In genomic region chr4:82360298-82361177, GRCh38 we compare ENCODE assay signal across 8 cellular contexts. TPM values are rescaled to one million over a fixed set of nuclear protein-coding genes. Genes with fewer than 3 reads are reported as not detected.
DNase-seq lines count a peak whose midpoint lies in the region; ATAC-seq, FAIRE-seq and TF ChIP-seq lines count a peak whose summit lies in the region.

No MANE protein-coding gene starts in this region.

- intact Hi-C loops in PC-3 (cut with micrococcal nuclease) (loop anchor here (5.0 kb wide), 1 partner anchor 73 kb away; no protein-coding TSS in a partner anchor), colonic mucosa (cut with DNase I) (loop anchor here (10.0 kb wide), 1 partner anchor 76 kb away; no protein-coding TSS in a partner anchor)

- H3K14ac ChIP-seq in mesenchymal stem cell (ENCODE audit: low read length in 2 of 2): no peak overlapping the region

- no peaks in the 10 kb centered on the region for H3K9me3 ChIP-seq in PC-3 (ENCODE audit: low read length)
- no peaks in the 10 kb centered on the region for H3K9me3 ChIP-seq in colonic mucosa
- H3K9me3 ChIP-seq in mesenchymal stem cell (ENCODE audit: control insufficient read depth, low read length): no peaks in the 10 kb centered on the region

- H4K8ac ChIP-seq in mesenchymal stem cell (ENCODE audit: low read length): no peak overlapping the region

- POLR2A ChIA-PET in AG04449 (lab: Yijun Ruan, JAX): interaction anchor here (1.0 to 1.2 kb wide), 2 partner anchors 14 to 69 kb away, joined by 3 read pairs; no protein-coding TSS in a partner anchor
- POLR2A ChIA-PET in PC-3 (lab: Charles Lee; ENCODE audit: unreplicated experiment): interaction anchor here (0.6 kb wide), 1 partner anchor 64 kb away, joined by 8 read pairs; no protein-coding TSS in a partner anchor

- H4K91ac ChIP-seq in mesenchymal stem cell (ENCODE audit: low read length): no peak overlapping the region

- H3K4me2 ChIP-seq in PC-3 (ENCODE audit: low read length): no peak overlapping the region
- H3K4me2 ChIP-seq in mesenchymal stem cell (ENCODE audit: low read length, poor library complexity, severe bottlenecking): no peak overlapping the region

- H3K9ac ChIP-seq in PC-3 (ENCODE audit: low read length): no peak overlapping the region
- H3K9ac ChIP-seq in colonic mucosa (ENCODE audit: low read depth in 2 of 2, low read length in 2 of 2): no peak overlapping the region
- peak overlapping the region; percentile 44 for H3K9ac ChIP-seq in mesenchymal stem cell (ENCODE audit: low read length)

- no peak overlapping the region for H3K18ac ChIP-seq in mesenchymal stem cell (ENCODE audit: low read depth in 1 of 2, low read length in 2 of 2)

- H3K23ac ChIP-seq in mesenchymal stem cell (ENCODE audit: low read length in 2 of 2): no peak overlapping the region

- no peaks in the 10 kb centered on the region for H3F3A ChIP-seq in PC-3 (ENCODE audit: low read length, unreplicated experiment)

- peaks cover 42% of the 10 kb centered on the region for H3K36me3 ChIP-seq in PC-3 (ENCODE audit: low read depth, low read length)
- peaks cover 15% of the 10 kb centered on the region for H3K36me3 ChIP-seq in colonic mucosa
- peaks cover 3 to 38% of the 10 kb centered on the region in 2 experiments for H3K36me3 ChIP-seq in mesenchymal stem cell (ENCODE audit: control insufficient read depth in 1 of 2, insufficient read depth in 2 of 2, low read depth in 1 of 2, low read length in 2 of 2)

- DNase-seq in AG04449 (ENCODE audit: low read depth, low spot score) (no peak), PC-3 (peak; percentile 40), colonic mucosa (no peak), mesenchymal stem cell (peak; percentile 70), RCC 7860 (ENCODE audit: low spot score) (no peak)

- no peak overlapping the region for H2BK15ac ChIP-seq in mesenchymal stem cell (ENCODE audit: low read depth, poor library complexity, severe bottlenecking)

- no peaks in the 10 kb centered on the region for H3K79me1 ChIP-seq in mesenchymal stem cell (replicated peaks; ENCODE audit: low read length, poor library complexity, severe bottlenecking)

- CTCF ChIA-PET in AG04449 (lab: Yijun Ruan, JAX): interaction anchor here (1.0 to 3.7 kb wide), 10 partner anchors 8 to 893 kb away, joined by 3 to 41 read pairs (median 4); no protein-coding TSS in a partner anchor
- CTCF ChIA-PET in PC-3 (lab: Charles Lee): interaction anchor here (0.6 to 1.6 kb wide), 2 partner anchors 9 to 378 kb away, joined by 3 read pairs; no protein-coding TSS in a partner anchor

- no peak overlapping the region for H2BK5ac ChIP-seq in mesenchymal stem cell (ENCODE audit: low read depth, low read length, poor library complexity, severe bottlenecking)

- H3K27ac ChIP-seq in PC-3 (ENCODE audit: low read length) (no peak overlapping the region), colonic mucosa (no peak overlapping the region), mesenchymal stem cell (ENCODE audit: low read length, poor library complexity, severe bottlenecking) (no peak overlapping the region)

- no peak overlapping the region for H2AFZ ChIP-seq in PC-3 (ENCODE audit: low read length)
- H2AFZ ChIP-seq in mesenchymal stem cell (ENCODE audit: low read depth, low read length): no peak overlapping the region

- BruUV-seq in PC-3 (replicated peaks; lab: Mats Ljungman, UMichigan): no TSS peak

- FAIRE-seq in RCC 7860 (lab: Jason Lieb, UNC): no peak

- H3K4me1 ChIP-seq in PC-3 (ENCODE audit: insufficient read depth, low read length) (no peaks in the 10 kb centered on the region), colonic mucosa (peaks cover 11% of the 10 kb centered on the region), mesenchymal stem cell (ENCODE audit: control insufficient read depth, insufficient read depth, low read depth, low read length) (peaks cover 8% of the 10 kb centered on the region)

- H2BK120ac ChIP-seq in mesenchymal stem cell (ENCODE audit: low read depth, low read length): no peak overlapping the region

- H3K27me3 ChIP-seq in PC-3 (ENCODE audit: low read length) (no peaks in the 10 kb centered on the region), colonic mucosa (no peaks in the 10 kb centered on the region), mesenchymal stem cell (ENCODE audit: control insufficient read depth in 1 of 2, insufficient read depth in 1 of 2, low read length in 2 of 2) (no peaks in the 10 kb centered on the region)

- no peak overlapping the region for H2BK12ac ChIP-seq in mesenchymal stem cell (ENCODE audit: low read length in 2 of 2)

- H3K79me2 ChIP-seq in PC-3 (ENCODE audit: low read length): peaks cover 99% of the 10 kb centered on the region

- peaks cover 97% of the 10 kb centered on the region for H4K20me1 ChIP-seq in PC-3 (ENCODE audit: low read length)

- 96% methylated on average over 2 of the region's 4 CpGs for WGBS in mesenchymal stem cell

- TF ChIP-seq CTCF in AG04449 (IDR thresholded peaks at IDR 0.05; ENCODE audit: insufficient read depth, low read length, missing control alignments): peak; percentile 39
- peak; percentile 54 for TF ChIP-seq CTCF in GM12872 (IDR thresholded peaks at IDR 0.05; ENCODE audit: insufficient read depth, low read depth, low read length)
- peak; percentile 63 for TF ChIP-seq CTCF in PC-3 (conservative IDR thresholded peaks at IDR 0.05; ENCODE audit: low read depth, low read length)
- TF ChIP-seq CTCF in colonic mucosa (IDR thresholded peaks at IDR 0.05): peak; percentile 52

- H3K4ac ChIP-seq in mesenchymal stem cell (ENCODE audit: low read depth in 1 of 2, low read length in 2 of 2): no peak overlapping the region

- H3K4me3 ChIP-seq in AG04449 (ENCODE audit: low read depth, low read length) (no peak overlapping the region), PC-3 (ENCODE audit: low read length) (no peak overlapping the region), colonic mucosa (no peak overlapping the region), mesenchymal stem cell (ENCODE audit: insufficient read depth in 1 of 2, low read depth in 1 of 2, low read length in 2 of 2) (no peak overlapping the region)

- no peaks in the 10 kb centered on the region for H3K9me2 ChIP-seq in PC-3 (replicated peaks; ENCODE audit: low read length)

- H2AK5ac ChIP-seq in mesenchymal stem cell (ENCODE audit: low read length, severe bottlenecking): no peak overlapping the region

- ATAC-seq in PC-3 (peak; percentile 46), HG02870 (IDR thresholded peaks at IDR 0.05; ENCODE audit: unreplicated experiment) (no peak), GM21528 (IDR thresholded peaks at IDR 0.05; ENCODE audit: low FRiP score, unreplicated experiment) (no peak)

RNA-seq across cellular contexts. Expression of gene HNRNPD, which starts 13.3 kb away (rescaled TPM):
- total RNA-seq in PC-3 (2014; rRNA removed) (86.4 and 136 TPM in 2 replicates), colonic mucosa (100 to 1,000 TPM; 145 to 181 TPM)
- 212 TPM for polyA plus RNA-seq in mesenchymal stem cell (2013, experiment 1 of 2)
- polyA plus RNA-seq in mesenchymal stem cell (2013, experiment 2 of 2): 203 TPM

Comparison
In these comparisons a context has a peak if more than half of its experiments do, and no peak if none do; other contexts are left out.
1. DNase-seq: peak in PC-3 (single experiment) and mesenchymal stem cell (single experiment); none in AG04449 (single experiment), colonic mucosa (single experiment) and RCC 7860 (single experiment).
2. Peak in every context shown above with its lines, with median percentiles within 50 percentile points of each other: CTCF ChIP-seq.